In genomic region chr5:14212838-14213237, GRCh38 we compare ENCODE assay signal across 8 cellular contexts.
A peak's percentile ranks its signal among the peaks of the same experiment; 100 is the strongest.
DNase-seq lines count a peak whose midpoint lies in the region; ATAC-seq and TF ChIP-seq lines count a peak whose summit lies in the region.

No MANE protein-coding gene starts in this region.

- DNase-seq in GM06990 (ENCODE audit: extremely low read depth, insufficient read length): no peak
- DNase-seq in kidney tubule cell (ENCODE audit: low spot score): peak; percentile 38
- DNase-seq in activated CD8-positive, alpha-beta memory T cell treated with anti-CD3 and anti-CD28 coated beads, Interleukin-2, amount 50 U/mL, for 48 hours: no peak
- DNase-seq in activated T-cell treated with anti-CD3 and anti-CD28 coated beads for 4 hours: no peak
- no peak for DNase-seq in RKO (ENCODE audit: low spot score)
- no peak for DNase-seq in NCI-H1694 (lab: John Stamatoyannopoulos, UW)

- no peaks in the 10 kb centered on the region for H3K27me3 ChIP-seq in GM06990 (replicated peaks; ENCODE audit: control insufficient read depth, insufficient read depth, low read length)

- no peak for TF ChIP-seq CTCF in GM06990 (IDR thresholded peaks at IDR 0.05; ENCODE audit: insufficient read depth, low read length, poor library complexity, severe bottlenecking)

- H3K4me3 ChIP-seq in GM06990 (replicated peaks; ENCODE audit: low read depth, low read length): peak overlapping the region; percentile 16

- no peaks in the 10 kb centered on the region for H3K36me3 ChIP-seq in GM06990 (ENCODE audit: control insufficient read depth, insufficient read depth, low read length)

- peak; percentile 33 for ATAC-seq in GM21390 (IDR thresholded peaks at IDR 0.05; ENCODE audit: unreplicated experiment)
- ATAC-seq in HG03378 (IDR thresholded peaks at IDR 0.05; ENCODE audit: unreplicated experiment): peak; percentile 34
